Comparison of ENCODE assay signal across 2 cellular contexts in genomic region chr3:130137685-130138084, GRCh38. TPM values are rescaled to one million over a fixed set of nuclear protein-coding genes. Genes with fewer than 3 reads are reported as not detected.
"Had no signal": no experiment of that assay in that cellular context is flagged by ENCODE, and none has a peak within 500 bp of the region (broad histone marks: within the 10 kb centered on the region; RNA-seq: fewer than 3 reads in every experiment).

No MANE protein-coding gene starts in this region.

RNA-seq across cellular contexts. Expression of gene ALG1L2, which starts 56.1 kb away (rescaled TPM):
- total RNA-seq: G401, GM12878 had no signal
